In genomic region chr1:86775395-86775794, GRCh38 we compare ENCODE assay signal across 1 cellular context.
TF ChIP-seq lines count a peak whose summit lies in the region.

No MANE protein-coding gene starts in this region.

TF ChIP-seq in WTC11, 78 proteins besides CTCF, POLR2A, EP300 and RAD21 (continued from another document):
- TF ChIP-seq FOXP4 (CRISPR knock-in tag; IDR thresholded peaks at IDR 0.05) (no peak), ZNF232 (CRISPR knock-in tag; IDR thresholded peaks at IDR 0.05) (no peak)
